ENCODE assay signal across 1 cellular context in genomic region chr3:114447545-114447944, GRCh38.
TF ChIP-seq lines count a peak whose summit lies in the region.

No MANE protein-coding gene starts in this region.

TF ChIP-seq in SK-N-SH, 30 proteins besides CTCF, POLR2A, EP300 and RAD21 (continued from another document):
- no peak for TF ChIP-seq NRF1 (IDR thresholded peaks at IDR 0.05; ENCODE audit: low read depth, low read length)
